Comparison of ENCODE assay signal across 8 cellular contexts in the genomic region with DNA sequence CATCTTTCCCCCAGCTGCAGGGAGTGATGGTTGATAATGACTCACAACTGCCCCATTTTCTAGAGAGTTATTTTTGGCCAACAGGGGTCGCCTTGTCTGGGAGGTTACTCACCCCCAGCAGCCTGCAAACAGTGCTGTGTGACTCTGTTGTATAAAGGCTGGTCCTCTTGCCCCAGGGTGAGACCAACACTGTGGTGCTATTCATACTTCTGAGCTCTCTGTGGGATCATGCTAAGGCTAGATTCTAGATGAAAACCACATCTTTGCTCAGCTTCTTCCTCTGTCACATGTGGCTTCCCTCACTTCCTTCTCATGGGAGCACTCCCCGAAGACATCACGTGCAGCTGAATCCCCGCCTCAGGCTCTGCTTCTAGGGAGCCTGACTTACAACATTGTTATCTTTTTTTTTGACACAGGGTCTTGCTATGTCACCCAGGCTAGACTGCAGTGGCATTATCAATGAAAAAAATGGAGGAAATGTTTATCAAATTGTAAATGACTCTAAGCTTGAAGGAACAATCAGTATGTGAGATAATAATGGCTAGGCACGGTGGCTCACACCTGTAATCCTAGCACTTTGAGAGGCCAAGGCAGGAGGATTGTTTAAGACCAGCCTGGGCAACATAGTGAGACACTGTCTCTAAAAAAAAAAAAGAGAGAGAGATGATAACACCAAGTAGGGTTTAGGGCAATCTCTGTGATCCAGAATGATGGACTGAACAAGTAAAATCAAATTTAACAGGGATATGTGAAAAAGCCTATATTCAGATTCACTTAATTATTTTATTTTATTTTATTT. TPM values are rescaled to one million over a fixed set of nuclear protein-coding genes. Genes with fewer than 3 reads are reported as not detected.
DNase-seq lines count a peak whose midpoint lies in the region; FAIRE-seq and TF ChIP-seq lines count a peak whose summit lies in the region.

No MANE protein-coding gene starts in this region.

- H3K27me3 ChIP-seq in MM.1S (replicated peaks; ENCODE audit: insufficient read depth, low read length) (no peaks in the 10 kb centered on the region), neutrophil (no peaks in the 10 kb centered on the region)

- H3K4me1 Mint-ChIP-seq in endothelial cell (ENCODE audit: unreplicated experiment) = no peaks in the 10 kb centered on the region

- no peaks in the 10 kb centered on the region for H3K9me2 ChIP-seq in MM.1S (replicated peaks; ENCODE audit: insufficient read depth, low read length)

- TF ChIP-seq POLR2A in GM12892 (IDR thresholded peaks at IDR 0.05; ENCODE audit: low read depth, low read length) = no peak

- DNase-seq in GM12892 (ENCODE audit: insufficient read length) = no peak
- peak; percentile 77 for DNase-seq in MM.1S
- peak; percentile 58 for DNase-seq in activated CD4-positive, alpha-beta T cell treated with anti-CD3 and anti-CD28 coated beads, Interleukin-2, amount 50 U/mL, for 1 hour
- peak; percentile 12 for DNase-seq in endothelial cell (ENCODE audit: low spot score)
- DNase-seq in NCI-H510A treated with DMSO at 0.1 percent for 48 hours (lab: John Stamatoyannopoulos, UW) = no peak
- no peak for DNase-seq in NCI-H345 (lab: John Stamatoyannopoulos, UW)
- DNase-seq in NCI-H2029 (lab: John Stamatoyannopoulos, UW) = no peak

- peaks cover 9% of the 10 kb centered on the region for H3K4me1 ChIP-seq in MM.1S (ENCODE audit: low read length)
- peaks cover 15 to 18% of the 10 kb centered on the region in 2 experiments for H3K4me1 ChIP-seq in neutrophil (ENCODE audit: control insufficient read depth in 1 of 2, insufficient read depth in 1 of 2, low read depth in 1 of 2, low read length in 1 of 2)

- H3K4me3 Mint-ChIP-seq in endothelial cell (ENCODE audit: unreplicated experiment) = no peak overlapping the region

- no peak overlapping the region for H3K9ac ChIP-seq in MM.1S (ENCODE audit: low read length)

- no peaks in the 10 kb centered on the region for H3K36me3 Mint-ChIP-seq in endothelial cell (ENCODE audit: low read depth, unreplicated experiment)

- no peaks in the 10 kb centered on the region for H3K9me3 Mint-ChIP-seq in endothelial cell (ENCODE audit: unreplicated experiment)

- peak overlapping the region; percentile 66 for H3K4me2 ChIP-seq in MM.1S (ENCODE audit: low read depth, low read length)

- H3K4me3 ChIP-seq in MM.1S (ENCODE audit: low read length) = no peak overlapping the region; the same call in 1 of the 2 replicates
- H3K4me3 ChIP-seq in neutrophil (ENCODE audit: low read depth in 1 of 2, low read length in 1 of 2) = peak overlapping the region; percentile 24 to 34

- H3F3A ChIP-seq in MM.1S (ENCODE audit: insufficient read depth, low read length) = 0 out of 2 replicates have a peak, but pooled peaks cover 7% of the 10 kb centered on the region

- H3K36me3 ChIP-seq in MM.1S (replicated peaks; ENCODE audit: insufficient read depth, low read length) (no peaks in the 10 kb centered on the region), neutrophil (no peaks in the 10 kb centered on the region)

- peak overlapping the region; percentile 42 for H2AFZ ChIP-seq in MM.1S (ENCODE audit: low read length)

- H4K20me1 ChIP-seq in MM.1S (ENCODE audit: insufficient read depth, low read length) = no peaks in the 10 kb centered on the region

- TF ChIP-seq CTCF in MM.1S (IDR thresholded peaks at IDR 0.05; ENCODE audit: low read length) (peak; percentile 65), endothelial cell (IDR thresholded peaks at IDR 0.05; ENCODE audit: unreplicated experiment) (peak; percentile 26), neutrophil (IDR thresholded peaks at IDR 0.05) (peak; percentile 45)

- peak overlapping the region; percentile 44; the same call in 1 of the 2 replicates for H3K27ac ChIP-seq in MM.1S (ENCODE audit: low read length)
- H3K27ac ChIP-seq in neutrophil = peak overlapping the region; percentile 97

- H3K9me3 ChIP-seq in MM.1S (replicated peaks; ENCODE audit: insufficient read depth, low read length) (no peaks in the 10 kb centered on the region), neutrophil (no peaks in the 10 kb centered on the region)

- H3K27me3 Mint-ChIP-seq in endothelial cell (ENCODE audit: unreplicated experiment) = no peaks in the 10 kb centered on the region

- no peak overlapping the region for H3K27ac Mint-ChIP-seq in endothelial cell (ENCODE audit: unreplicated experiment)

- FAIRE-seq in GM12892 (lab: Jason Lieb, UNC) = peak; percentile 61

- no peaks in the 10 kb centered on the region for H3K79me2 ChIP-seq in MM.1S (ENCODE audit: low read length)

RNA-seq across cellular contexts. Expression of a gene that starts 55.7 kb away (rescaled TPM):
- 15.8 TPM for polyA plus RNA-seq in GM12892 (2012; ENCODE audit: missing spikeins)
- total RNA-seq in endothelial cell (ENCODE audit: unreplicated experiment) = 71.3 TPM

RNA-seq across cellular contexts. Expression of a gene that starts 55.9 kb away (rescaled TPM):
- 96.2 TPM for polyA plus RNA-seq in GM12892 (2012; ENCODE audit: missing spikeins)
- 62.2 TPM for total RNA-seq in endothelial cell (ENCODE audit: unreplicated experiment)

Comparison
In these comparisons a context has a peak if more than half of its experiments do, and no peak if none do; other contexts are left out.
1. DNase-seq: peak in MM.1S (single experiment), activated CD4-positive, alpha-beta T cell treated with anti-CD3 and anti-CD28 coated beads, Interleukin-2, amount 50 U/mL, for 1 hour (single experiment) and endothelial cell (single experiment); none in GM12892 (single experiment), NCI-H510A treated with DMSO at 0.1 percent for 48 hours (single experiment), NCI-H345 (single experiment) and NCI-H2029 (single experiment).
2. Peak in every context shown above with its lines, with median percentiles within 50 percentile points of each other: CTCF ChIP-seq.